In the genomic region with DNA sequence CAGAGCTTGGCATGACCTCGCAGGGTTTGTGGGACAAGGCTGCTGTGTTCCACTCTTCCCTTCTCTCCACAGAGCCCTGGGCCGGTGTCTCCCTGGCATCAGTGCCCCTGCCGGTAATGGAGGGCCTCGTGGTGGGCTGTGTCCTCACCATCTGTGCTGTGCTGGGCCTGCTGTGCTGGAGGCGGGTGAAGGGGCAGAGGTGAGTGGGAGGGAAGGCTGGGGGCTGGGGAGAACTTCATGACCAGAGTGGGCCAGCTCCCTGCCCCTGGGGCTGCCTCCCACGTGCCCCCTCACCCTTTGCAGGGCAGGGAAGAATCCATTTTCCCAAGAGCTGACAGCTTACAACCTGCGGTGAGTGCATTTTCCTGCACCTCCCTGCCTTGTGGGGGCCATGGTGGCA, we compare ENCODE assay signal across 34 cellular contexts. TPM values are rescaled to one million over a fixed set of nuclear protein-coding genes. Genes with fewer than 3 reads are reported as not detected.
"Had no signal": no experiment of that assay in that cellular context is flagged by ENCODE, and none has a peak within 500 bp of the region (broad histone marks: within the 10 kb centered on the region; RNA-seq: fewer than 3 reads in every experiment).

No MANE protein-coding gene starts in this region.

- H3K4me3 ChIP-seq: ascending aorta, cardiac muscle cell, MG63, SJCRH30, SK-N-MC had no signal

- H3K36me3 Mint-ChIP-seq: activated naive CD4-positive, alpha-beta T cell treated with anti-CD3 and anti-CD28 coated beads, Interleukin-2, amount 50 U/mL, for 24 hours; activated naive CD8-positive, alpha-beta T cell treated with anti-CD3 and anti-CD28 coated beads, Interleukin-2, amount 10 ng/mL, durations not matched to agents 7 days and 5 days had no signal

- H3K27me3 Mint-ChIP-seq: activated naive CD4-positive, alpha-beta T cell treated with anti-CD3 and anti-CD28 coated beads, Interleukin-2, amount 50 U/mL, for 24 hours; central memory CD8-positive, alpha-beta T cell had no signal

- DNase-seq: activated CD4-positive, alpha-beta T cell treated with anti-CD3 and anti-CD28 coated beads for 1 hour; activated CD4-positive, alpha-beta T cell treated with anti-CD3 and anti-CD28 coated beads, Interleukin-2, amount 10 ng/mL, durations not matched to agents 24 days and 14 days; activated CD4-positive, alpha-beta T cell treated with anti-CD3 and anti-CD28 coated beads, Interleukin-2, amount 50 U/mL, for 4 hours; activated CD4-positive, CD25-positive, alpha-beta regulatory T cell; activated CD8-positive, alpha-beta T cell treated with anti-CD3 and anti-CD28 coated beads, Interleukin-2, amount 10 ng/mL, durations not matched to agents 7 days and 5 days; activated gamma-delta T cell; activated naive CD4-positive, alpha-beta T cell treated with Interleukin-2 at 50 U/mL for 16 hours; activated naive CD8-positive, alpha-beta T cell treated with anti-CD3 and anti-CD28 coated beads, Interleukin-2, amount 10 ng/mL, durations not matched to agents 7 days and 5 days; activated T-cell treated with anti-CD3 and anti-CD28 coated beads, Interleukin-2, amount 50 U/mL, for 24 hours; amygdala; MG63; MV-4-11; NCI-H1092; NCI-H1436 treated with DMSO at 0.1 percent for 48 hours; NCI-H1694 treated with DMSO at 0.1 percent for 48 hours; NCI-H2029; NCI-H345; NCI-H524 treated with DMSO at 0.1 percent for 48 hours; SHP77; SJCRH30; T1000; WERI-Rb-1 had no signal

- H3K27ac ChIP-seq: ascending aorta, cardiac muscle cell, SJCRH30, SK-N-MC, WERI-Rb-1 had no signal

- H3K9me3 Mint-ChIP-seq: activated CD4-positive, alpha-beta T cell treated with anti-CD3 and anti-CD28 coated beads, Interleukin-2, amount 10 ng/mL, durations not matched to agents 24 days and 14 days; activated naive CD4-positive, alpha-beta T cell treated with anti-CD3 and anti-CD28 coated beads, Interleukin-2, amount 50 U/mL, for 24 hours; activated naive CD8-positive, alpha-beta T cell treated with anti-CD3 and anti-CD28 coated beads, Interleukin-2, amount 10 ng/mL, durations not matched to agents 7 days and 5 days; activated T-cell treated with anti-CD3 and anti-CD28 coated beads, Interleukin-2, amount 50 U/mL, for 24 hours; activated T-helper 2 cell treated with anti-CD3 and anti-CD28 coated beads, Interferon-gamma antibody, Interleukin-2, Interleukin-4, amounts not matched to agents 10 μg/mL and 5 μg/mL and 100 μg/mL, durations not matched to agents 14 hours and 24 hours and 36 hours; central memory CD8-positive, alpha-beta T cell had no signal

- ATAC-seq: activated CD8-positive, alpha-beta T cell treated with anti-CD3 and anti-CD28 coated beads, Interleukin-2, amount 10 ng/mL, durations not matched to agents 7 days and 5 days; Panc1 had no signal

- H3K36me3 ChIP-seq: ascending aorta, cardiac muscle cell, MG63, SJCRH30, WERI-Rb-1 had no signal

- H3K27ac Mint-ChIP-seq: activated CD4-positive, alpha-beta T cell treated with anti-CD3 and anti-CD28 coated beads, Interleukin-2, amount 10 ng/mL, durations not matched to agents 24 days and 14 days; activated CD8-positive, alpha-beta T cell treated with anti-CD3 and anti-CD28 coated beads, Interleukin-2, amount 10 ng/mL, durations not matched to agents 7 days and 5 days; activated naive CD4-positive, alpha-beta T cell treated with anti-CD3 and anti-CD28 coated beads, Interleukin-2, amount 50 U/mL, for 24 hours; activated T-cell treated with anti-CD3 and anti-CD28 coated beads, Interleukin-2, amount 50 U/mL, for 24 hours; activated T-helper 2 cell treated with anti-CD3 and anti-CD28 coated beads, Interferon-gamma antibody, Interleukin-2, Interleukin-4, amounts not matched to agents 10 μg/mL and 5 μg/mL and 100 μg/mL, durations not matched to agents 14 hours and 24 hours and 36 hours had no signal

- H3K4me3 Mint-ChIP-seq: activated CD4-positive, alpha-beta T cell treated with anti-CD3 and anti-CD28 coated beads, Interleukin-2, amount 10 ng/mL, durations not matched to agents 24 days and 14 days; activated CD8-positive, alpha-beta T cell treated with anti-CD3 and anti-CD28 coated beads, Interleukin-2, amount 10 ng/mL, durations not matched to agents 7 days and 5 days; activated naive CD4-positive, alpha-beta T cell treated with anti-CD3 and anti-CD28 coated beads, Interleukin-2, amount 50 U/mL, for 24 hours; activated naive CD8-positive, alpha-beta T cell treated with anti-CD3 and anti-CD28 coated beads, Interleukin-2, amount 10 ng/mL, durations not matched to agents 7 days and 5 days; activated T-cell treated with anti-CD3 and anti-CD28 coated beads, Interleukin-2, amount 50 U/mL, for 24 hours; central memory CD8-positive, alpha-beta T cell had no signal

- H3K27me3 ChIP-seq: ascending aorta, cardiac muscle cell, MG63 had no signal

- H3K9me3 ChIP-seq: ascending aorta, MG63, SJCRH30 had no signal

- H3K4me1 ChIP-seq: SJCRH30 had no signal

RNA-seq across cellular contexts. Expression of gene LGR6, which starts 12.0 kb away (rescaled TPM):
- total RNA-seq: activated CD4-positive, alpha-beta T cell treated with anti-CD3 and anti-CD28 coated beads, Interleukin-2, amount 10 ng/mL, durations not matched to agents 24 days and 14 days; activated T-helper 2 cell treated with anti-CD3 and anti-CD28 coated beads, Interferon-gamma antibody, Interleukin-2, Interleukin-4, amounts not matched to agents 10 μg/mL and 5 μg/mL and 100 μg/mL, durations not matched to agents 14 hours and 24 hours and 36 hours; cardiac muscle cell; SJCRH30; T-helper 1 cell treated with Interleukin-12 subunit alpha and Interleukin-12 subunit beta and Interleukin-4 antibody, amounts not matched to agents 30 ng/mL and 1 ng/mL, for 36 hours had no signal

RNA-seq across cellular contexts. Expression of gene PTPN7, which starts 21.2 kb away (rescaled TPM):
- total RNA-seq: ascending aorta, cardiac muscle cell, chondrocyte, NCI-H460, RPMI7951 had no signal
- polyA plus RNA-seq: cardiac muscle cell had no signal

RNA-seq across cellular contexts. Expression of gene GPR37L1, which starts 58.9 kb away (rescaled TPM):
- total RNA-seq: activated CD4-positive, alpha-beta T cell treated with anti-CD3 and anti-CD28 coated beads, Interleukin-2, amount 10 ng/mL, durations not matched to agents 24 days and 14 days; activated CD8-positive, alpha-beta T cell treated with anti-CD3 and anti-CD28 coated beads, Interleukin-2, amount 10 ng/mL, durations not matched to agents 7 days and 5 days; activated naive CD8-positive, alpha-beta T cell treated with anti-CD3 and anti-CD28 coated beads, Interleukin-2, amount 10 ng/mL, durations not matched to agents 7 days and 5 days; activated T-helper 2 cell treated with anti-CD3 and anti-CD28 coated beads, Interferon-gamma antibody, Interleukin-2, Interleukin-4, amounts not matched to agents 10 μg/mL and 5 μg/mL and 100 μg/mL, durations not matched to agents 14 hours and 24 hours and 36 hours; ascending aorta; cardiac muscle cell; chondrocyte; NCI-H460; RPMI7951; T-helper 1 cell treated with Interleukin-12 subunit alpha and Interleukin-12 subunit beta and Interleukin-4 antibody, amounts not matched to agents 30 ng/mL and 1 ng/mL, for 36 hours; T-helper 2 cell treated with Interferon-gamma antibody and Interleukin-4, amounts not matched to agents 100 ng/mL and 5 ng/mL, for 36 hours had no signal
- polyA plus RNA-seq: cardiac muscle cell had no signal
